2 cellular contexts compared by ENCODE assay signal in the genomic region with DNA sequence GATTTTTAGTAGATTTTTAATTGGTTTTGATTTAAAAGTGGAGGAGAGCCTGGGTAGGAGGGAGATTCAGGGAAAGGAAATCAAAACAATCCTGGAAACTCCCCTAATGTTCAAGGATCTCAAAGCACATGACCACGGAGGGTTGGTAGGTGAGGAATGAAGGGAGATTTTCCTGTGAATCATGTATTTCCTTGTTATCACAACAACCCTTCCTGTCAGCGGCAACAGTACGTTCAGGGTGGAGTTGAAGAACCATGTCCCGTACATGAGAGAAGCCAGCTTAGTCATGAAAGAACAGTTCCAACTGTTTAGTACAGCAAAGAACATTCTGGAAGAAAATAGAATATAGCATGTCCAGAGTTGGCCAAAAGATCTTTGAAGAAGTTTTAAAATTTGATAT.
TF ChIP-seq lines count a peak whose summit lies in the region.

No MANE protein-coding gene starts in this region.

TF ChIP-seq in IMR-90, 13 proteins besides CTCF, POLR2A, EP300 and RAD21:
- TF ChIP-seq, protein P1, sequence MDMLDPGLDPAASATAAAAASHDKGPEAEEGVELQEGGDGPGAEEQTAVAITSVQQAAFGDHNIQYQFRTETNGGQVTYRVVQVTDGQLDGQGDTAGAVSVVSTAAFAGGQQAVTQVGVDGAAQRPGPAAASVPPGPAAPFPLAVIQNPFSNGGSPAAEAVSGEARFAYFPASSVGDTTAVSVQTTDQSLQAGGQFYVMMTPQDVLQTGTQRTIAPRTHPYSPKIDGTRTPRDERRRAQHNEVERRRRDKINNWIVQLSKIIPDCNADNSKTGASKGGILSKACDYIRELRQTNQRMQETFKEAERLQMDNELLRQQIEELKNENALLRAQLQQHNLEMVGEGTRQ (IDR thresholded peaks at IDR 0.05; ENCODE audit: low read depth, low read length) = no peak
- TF ChIP-seq FOS (IDR thresholded peaks at IDR 0.05; ENCODE audit: low read depth, low read length) (no peak), RFX5 (IDR thresholded peaks at IDR 0.05; ENCODE audit: low read depth, low read length) (no peak), MAZ (IDR thresholded peaks at IDR 0.05; ENCODE audit: borderline replicate concordance, low read depth, low read length) (no peak), CEBPB (IDR thresholded peaks at IDR 0.05; ENCODE audit: low read depth, low read length) (no peak), BHLHE40 (IDR thresholded peaks at IDR 0.05; ENCODE audit: low read depth, low read length) (no peak), NFE2L2 (IDR thresholded peaks at IDR 0.05; ENCODE audit: low read depth, low read length) (no peak), MXI1 (IDR thresholded peaks at IDR 0.05; ENCODE audit: borderline replicate concordance, low read depth, low read length) (no peak), MAFK (IDR thresholded peaks at IDR 0.05; ENCODE audit: low read depth, low read length) (no peak)
- TF ChIP-seq, protein P2, sequence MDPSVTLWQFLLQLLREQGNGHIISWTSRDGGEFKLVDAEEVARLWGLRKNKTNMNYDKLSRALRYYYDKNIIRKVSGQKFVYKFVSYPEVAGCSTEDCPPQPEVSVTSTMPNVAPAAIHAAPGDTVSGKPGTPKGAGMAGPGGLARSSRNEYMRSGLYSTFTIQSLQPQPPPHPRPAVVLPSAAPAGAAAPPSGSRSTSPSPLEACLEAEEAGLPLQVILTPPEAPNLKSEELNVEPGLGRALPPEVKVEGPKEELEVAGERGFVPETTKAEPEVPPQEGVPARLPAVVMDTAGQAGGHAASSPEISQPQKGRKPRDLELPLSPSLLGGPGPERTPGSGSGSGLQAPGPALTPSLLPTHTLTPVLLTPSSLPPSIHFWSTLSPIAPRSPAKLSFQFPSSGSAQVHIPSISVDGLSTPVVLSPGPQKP (IDR thresholded peaks at IDR 0.05; ENCODE audit: borderline replicate concordance, low read depth, low read length) = no peak
TF ChIP-seq in IMR-90: peak in this region for 0.

TF ChIP-seq in endothelial cell of umbilical vein, 7 proteins besides CTCF, POLR2A, EP300 and RAD21:
- TF ChIP-seq MYC (IDR thresholded peaks at IDR 0.05; ENCODE audit: low read depth, low read length) (no peak), JUN (IDR thresholded peaks at IDR 0.05; ENCODE audit: borderline replicate concordance, insufficient read depth, insufficient read length, low read depth) (peak; percentile 81), FOS (IDR thresholded peaks at IDR 0.05; ENCODE audit: borderline replicate concordance, insufficient read depth, low read length) (peak; percentile 89), GATA2 (IDR thresholded peaks at IDR 0.05; ENCODE audit: insufficient read depth, insufficient read length, low read depth, low read length) (peak; percentile 68), POLR2AphosphoS5 (IDR thresholded peaks at IDR 0.05; ENCODE audit: insufficient read depth, low read depth, low read length) (peak; percentile 57)
- TF ChIP-seq, protein P3, sequence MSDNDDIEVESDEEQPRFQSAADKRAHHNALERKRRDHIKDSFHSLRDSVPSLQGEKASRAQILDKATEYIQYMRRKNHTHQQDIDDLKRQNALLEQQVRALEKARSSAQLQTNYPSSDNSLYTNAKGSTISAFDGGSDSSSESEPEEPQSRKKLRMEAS (IDR thresholded peaks at IDR 0.05; ENCODE audit: insufficient read depth, insufficient read length) = no peak
